ENCODE assay signal across 11 cellular contexts in the genomic region with DNA sequence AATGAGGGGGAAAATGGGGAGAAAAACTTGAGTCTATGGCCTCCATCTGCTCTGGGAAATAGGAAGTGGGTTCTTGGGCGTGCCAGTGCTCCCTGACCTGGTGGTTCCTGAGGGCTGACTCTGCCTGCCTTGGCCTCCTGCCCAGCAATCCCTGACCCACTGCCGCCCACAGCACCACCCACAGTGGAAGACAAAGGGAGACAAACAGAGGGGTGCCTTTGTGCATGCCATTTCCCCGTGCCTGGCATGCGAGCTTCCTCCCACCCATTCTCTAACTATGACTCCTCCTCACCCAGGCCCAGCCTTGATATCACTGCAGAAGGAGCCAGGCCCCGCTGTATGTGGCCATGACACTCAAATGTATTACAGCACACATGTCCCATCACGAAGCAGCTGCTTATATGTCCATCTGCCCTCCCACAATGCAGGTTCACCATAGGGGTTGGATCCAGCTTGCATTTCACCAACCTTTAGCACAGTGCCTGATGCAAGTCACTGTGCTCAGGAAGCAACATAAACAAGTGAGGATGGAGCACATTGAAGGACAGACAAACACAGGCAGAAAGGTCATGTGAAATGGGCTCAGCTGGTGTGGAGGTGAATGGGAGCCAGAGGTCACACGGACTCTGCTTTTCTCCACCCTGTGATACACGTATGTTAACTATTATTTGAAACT.
DNase-seq lines count a peak whose midpoint lies in the region; FAIRE-seq and TF ChIP-seq lines count a peak whose summit lies in the region.
"Had no signal": no experiment of that assay in that cellular context is flagged by ENCODE, and none has a peak within 500 bp of the region (broad histone marks: within the 10 kb centered on the region; RNA-seq: fewer than 3 reads in every experiment).

No MANE protein-coding gene starts in this region.

- H3K36me3 ChIP-seq in HEK293 (ENCODE audit: control insufficient read depth in 2 of 2, insufficient read depth in 1 of 2, low read length in 2 of 2), result no peaks in the 10 kb centered on the region
- H3K36me3 ChIP-seq in small intestine (ENCODE audit: control insufficient read depth in 2 of 2, insufficient read depth in 2 of 2, low read length in 2 of 2), result no peaks in the 10 kb centered on the region
- H3K36me3 ChIP-seq: esophagus muscularis mucosa had no signal

- no peak overlapping the region for H3K4me3 ChIP-seq in HEK293 (ENCODE audit: low read depth, low read length)
- H3K4me3 ChIP-seq in small intestine (ENCODE audit: low read depth in 1 of 2, low read length in 2 of 2), result no peak overlapping the region
- H3K4me3 ChIP-seq: esophagus muscularis mucosa, GM12878 had no signal

- 41 to 67% (median 46%) methylated on average over 8 of the region's 8 CpGs for WGBS in small intestine, 3 donors

- H3K27me3 ChIP-seq in small intestine (ENCODE audit: control insufficient read depth in 2 of 2, insufficient read depth in 2 of 2, low read length in 2 of 2), result no peaks in the 10 kb centered on the region
- H3K27me3 ChIP-seq: esophagus muscularis mucosa had no signal

- POLR2A ChIA-PET in HEK293 (lab: Yijun Ruan, JAX), result no interaction called here
- POLR2A ChIA-PET in HEK293T (lab: Yijun Ruan, JAX), result no interaction called here

- CTCF ChIA-PET in HEK293 (lab: Yijun Ruan, JAX), result interaction anchor here (0.6 to 5.0 kb wide), 8 partner anchors 29 to 467 kb away, joined by 3 to 27 read pairs (median 3); no protein-coding TSS in a partner anchor
- CTCF ChIA-PET in HEK293T (lab: Yijun Ruan, JAX), result interaction anchor here (0.5 kb wide), 1 partner anchor 164 kb away, joined by 4 read pairs; no protein-coding TSS in a partner anchor

- no peaks in the 10 kb centered on the region for H3K9me3 ChIP-seq in HEK293 (ENCODE audit: control insufficient read depth, insufficient read depth, low read depth, low read length)
- H3K9me3 ChIP-seq in small intestine (ENCODE audit: control insufficient read depth, low read depth), result no peaks in the 10 kb centered on the region
- H3K9me3 ChIP-seq: esophagus muscularis mucosa had no signal

- FAIRE-seq in small intestine (lab: Jason Lieb, UNC), result no peak
- FAIRE-seq: GM12878 had no signal

- TF ChIP-seq CTCF in HEK293 (tag by site-specific recombination; IDR thresholded peaks at IDR 0.05), result no peak

- H3K4me1 ChIP-seq in HEK293 (ENCODE audit: control insufficient read depth, insufficient read depth, low read length) (no peaks in the 10 kb centered on the region), small intestine (ENCODE audit: control insufficient read depth in 2 of 2, insufficient read depth in 1 of 2, low read depth in 1 of 2, low read length in 1 of 2) (peaks cover 0 to 12% of the 10 kb centered on the region in 2 donors)

- H3K27ac ChIP-seq in HEK293 (ENCODE audit: extremely low read depth, low read depth, low read length) (no peak overlapping the region), small intestine (ENCODE audit: low read depth in 1 of 2, low read length in 1 of 2) (no peak overlapping the region)
- H3K27ac ChIP-seq: esophagus muscularis mucosa had no signal

- DNase-seq in SW480 (ENCODE audit: low spot score) (peak; percentile 97), fibroblast of gingiva (ENCODE audit: low read depth) (peak; percentile 59), small intestine (peak; percentile 36), medulla oblongata (ENCODE audit: extremely low spot score) (no peak), HEK293T (ENCODE audit: extremely low spot score) (no peak), NCI-H2107 (lab: John Stamatoyannopoulos, UW) (no peak)
- no peak for DNase-seq in stimulated activated CD4-positive, alpha-beta T cell treated with anti-CD3 and anti-CD28 coated beads, Interleukin-1b, Interleukin-23, amount 100 ng/mL, for 48 hours
- DNase-seq: NCI-H526 had no signal

TF ChIP-seq in HEK293, 187 proteins besides CTCF, POLR2A, EP300 and RAD21 (continues in another document):
- no peak for TF ChIP-seq ZNF133 (tag by site-specific recombination; IDR thresholded peaks at IDR 0.05)
- TF ChIP-seq ZFHX2 (tag by site-specific recombination; conservative IDR thresholded peaks at IDR 0.05), result peak; percentile 100
- TF ChIP-seq, protein P1, sequence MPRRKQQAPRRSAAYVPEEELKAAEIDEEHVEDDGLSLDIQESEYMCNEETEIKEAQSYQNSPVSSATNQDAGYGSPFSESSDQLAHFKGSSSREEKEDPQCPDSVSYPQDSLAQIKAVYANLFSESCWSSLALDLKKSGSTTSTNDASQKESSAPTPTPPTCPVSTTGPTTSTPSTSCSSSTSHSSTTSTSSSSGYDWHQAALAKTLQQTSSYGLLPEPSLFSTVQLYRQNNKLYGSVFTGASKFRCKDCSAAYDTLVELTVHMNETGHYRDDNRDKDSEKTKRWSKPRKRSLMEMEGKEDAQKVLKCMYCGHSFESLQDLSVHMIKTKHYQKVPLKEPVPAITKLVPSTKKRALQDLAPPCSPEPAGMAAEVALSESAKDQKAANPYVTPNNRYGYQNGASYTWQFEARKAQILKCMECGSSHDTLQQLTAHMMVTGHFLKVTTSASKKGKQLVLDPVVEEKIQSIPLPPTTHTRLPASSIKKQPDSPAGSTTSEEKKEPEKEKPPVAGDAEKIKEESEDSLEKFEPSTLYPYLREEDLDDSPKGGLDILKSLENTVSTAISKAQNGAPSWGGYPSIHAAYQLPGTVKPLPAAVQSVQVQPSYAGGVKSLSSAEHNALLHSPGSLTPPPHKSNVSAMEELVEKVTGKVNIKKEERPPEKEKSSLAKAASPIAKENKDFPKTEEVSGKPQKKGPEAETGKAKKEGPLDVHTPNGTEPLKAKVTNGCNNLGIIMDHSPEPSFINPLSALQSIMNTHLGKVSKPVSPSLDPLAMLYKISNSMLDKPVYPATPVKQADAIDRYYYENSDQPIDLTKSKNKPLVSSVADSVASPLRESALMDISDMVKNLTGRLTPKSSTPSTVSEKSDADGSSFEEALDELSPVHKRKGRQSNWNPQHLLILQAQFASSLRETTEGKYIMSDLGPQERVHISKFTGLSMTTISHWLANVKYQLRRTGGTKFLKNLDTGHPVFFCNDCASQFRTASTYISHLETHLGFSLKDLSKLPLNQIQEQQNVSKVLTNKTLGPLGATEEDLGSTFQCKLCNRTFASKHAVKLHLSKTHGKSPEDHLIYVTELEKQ (tag by site-specific recombination; IDR thresholded peaks at IDR 0.05; ENCODE audit: borderline replicate concordance), result no peak
- TF ChIP-seq EGR2 (tag by site-specific recombination; IDR thresholded peaks at IDR 0.05; ENCODE audit: low read depth), result peak; percentile 99
- TF ChIP-seq, protein P2, sequence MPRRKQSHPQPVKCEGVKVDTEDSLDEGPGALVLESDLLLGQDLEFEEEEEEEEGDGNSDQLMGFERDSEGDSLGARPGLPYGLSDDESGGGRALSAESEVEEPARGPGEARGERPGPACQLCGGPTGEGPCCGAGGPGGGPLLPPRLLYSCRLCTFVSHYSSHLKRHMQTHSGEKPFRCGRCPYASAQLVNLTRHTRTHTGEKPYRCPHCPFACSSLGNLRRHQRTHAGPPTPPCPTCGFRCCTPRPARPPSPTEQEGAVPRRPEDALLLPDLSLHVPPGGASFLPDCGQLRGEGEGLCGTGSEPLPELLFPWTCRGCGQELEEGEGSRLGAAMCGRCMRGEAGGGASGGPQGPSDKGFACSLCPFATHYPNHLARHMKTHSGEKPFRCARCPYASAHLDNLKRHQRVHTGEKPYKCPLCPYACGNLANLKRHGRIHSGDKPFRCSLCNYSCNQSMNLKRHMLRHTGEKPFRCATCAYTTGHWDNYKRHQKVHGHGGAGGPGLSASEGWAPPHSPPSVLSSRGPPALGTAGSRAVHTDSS (tag by site-specific recombination; IDR thresholded peaks at IDR 0.05), result no peak

TF ChIP-seq in HEK293T, 16 proteins besides CTCF, POLR2A, EP300 and RAD21:
- TF ChIP-seq L3MBTL2 (conservative IDR thresholded peaks at IDR 0.05), result no peak
- no peak for TF ChIP-seq ARNT (IDR thresholded peaks at IDR 0.05)
- TF ChIP-seq FOXA1 (IDR thresholded peaks at IDR 0.05), result no peak

Comparison
In these comparisons a context has a peak if more than half of its experiments do, and no peak if none do; other contexts are left out.
1. DNase-seq: peak in SW480 (single experiment), fibroblast of gingiva (single experiment) and small intestine (single experiment); none in medulla oblongata (single experiment), stimulated activated CD4-positive, alpha-beta T cell treated with anti-CD3 and anti-CD28 coated beads, Interleukin-1b, Interleukin-23, amount 100 ng/mL, for 48 hours (single experiment), HEK293T (single experiment) and NCI-H2107 (single experiment).